In the genomic region with DNA sequence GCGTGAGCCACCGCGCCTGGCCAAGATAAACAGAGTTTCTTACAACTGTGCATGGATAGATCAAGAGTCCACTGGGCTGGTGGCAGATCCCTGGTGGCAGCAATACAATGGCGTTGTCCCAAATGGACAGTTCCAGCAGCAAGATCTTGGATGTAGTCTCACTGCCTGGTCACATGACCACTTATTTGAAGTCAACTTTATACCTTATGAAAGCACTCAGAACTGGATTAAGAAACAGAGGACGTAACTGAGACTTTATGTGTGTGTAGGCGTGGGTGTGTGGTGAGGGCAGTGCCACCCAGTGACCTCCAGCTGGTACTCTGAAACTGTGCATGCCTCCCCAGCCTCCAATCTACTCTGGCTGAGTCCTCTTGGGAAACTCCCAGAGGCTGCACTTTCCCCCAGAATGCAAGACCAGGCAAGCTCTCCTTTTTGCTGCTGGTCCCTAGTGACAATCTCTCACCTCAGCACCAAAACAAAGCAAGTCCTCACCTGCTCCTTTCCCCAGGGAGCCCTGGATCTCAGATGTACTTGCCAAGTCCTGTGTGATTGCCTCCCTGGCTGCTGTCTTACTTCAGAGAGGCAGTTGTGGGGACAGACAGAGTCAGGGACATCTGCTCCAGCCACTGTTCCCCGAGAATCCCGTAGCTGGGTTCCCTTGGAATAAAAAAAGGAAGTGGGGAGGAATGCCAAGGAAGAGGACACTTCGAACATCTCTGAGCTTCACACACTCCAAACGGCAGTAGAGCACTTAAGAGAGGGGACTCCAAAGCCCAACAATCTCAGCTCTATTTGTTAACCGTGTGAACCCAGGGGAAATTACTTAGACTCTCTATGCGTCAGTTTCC, we compare ENCODE assay signal across 13 cellular contexts. TPM values are rescaled to one million over a fixed set of nuclear protein-coding genes. Genes with fewer than 3 reads are reported as not detected.
DNase-seq lines count a peak whose midpoint lies in the region; ATAC-seq and TF ChIP-seq lines count a peak whose summit lies in the region.
"Had no signal": no experiment of that assay in that cellular context is flagged by ENCODE, and none has a peak within 500 bp of the region (broad histone marks: within the 10 kb centered on the region; RNA-seq: fewer than 3 reads in every experiment).

No MANE protein-coding gene starts in this region.

- TF ChIP-seq EP300 in ovary (IDR thresholded peaks at IDR 0.05) = no peak

- intact Hi-C loops in ovary (cut with DNase I) = no loop called here

- H3K36me3 Mint-ChIP-seq in activated T-helper 17 cell treated with anti-CD3 and anti-CD28 coated beads, Interleukin-2, amount 50 U/mL, for 72 hours (ENCODE audit: low read depth) = no peaks in the 10 kb centered on the region
- no peaks in the 10 kb centered on the region for H3K36me3 Mint-ChIP-seq in effector memory CD8-positive, alpha-beta T cell (ENCODE audit: insufficient read depth)

- H3K27me3 Mint-ChIP-seq in activated T-helper 17 cell treated with anti-CD3 and anti-CD28 coated beads, Interleukin-2, amount 50 U/mL, for 72 hours = peaks cover 6% of the 10 kb centered on the region
- H3K27me3 Mint-ChIP-seq in effector memory CD8-positive, alpha-beta T cell = peaks cover 48 to 84% of the 10 kb centered on the region in 2 donors

- H3K27me3 ChIP-seq in ovary = no peaks in the 10 kb centered on the region

- H3K4me1 Mint-ChIP-seq in activated T-helper 17 cell treated with anti-CD3 and anti-CD28 coated beads, Interleukin-2, amount 50 U/mL, for 72 hours = peaks cover 13% of the 10 kb centered on the region
- H3K4me1 Mint-ChIP-seq in effector memory CD8-positive, alpha-beta T cell (ENCODE audit: low read depth in 2 of 2) = peaks cover 7 to 8% of the 10 kb centered on the region in 2 donors

- peak; percentile 58 for ATAC-seq in activated T-helper 17 cell treated with anti-CD3 and anti-CD28 coated beads, Interleukin-2, amount 50 U/mL, for 72 hours (replicated peaks)
- ATAC-seq in omental fat pad (ENCODE audit: low FRiP score) (peak; percentile 56), GM21737 (IDR thresholded peaks at IDR 0.05; ENCODE audit: unreplicated experiment) (no peak), HG02885 (IDR thresholded peaks at IDR 0.05; ENCODE audit: poor library complexity, unreplicated experiment) (no peak)
- no peak for ATAC-seq in effector memory CD8-positive, alpha-beta T cell (replicated peaks)
- ATAC-seq: activated CD8-positive, alpha-beta T cell treated with anti-CD3 and anti-CD28 coated beads for 36 hours had no signal

- in situ Hi-C loops in GM13976 (cut with MboI; ENCODE audit: low sequenced_read_pairs, unreplicated experiment) = no loop called here

- no peaks in the 10 kb centered on the region for H3K9me3 ChIP-seq in ovary

- TF ChIP-seq CTCF in GM13976 (IDR thresholded peaks at IDR 0.05; ENCODE audit: borderline replicate concordance, control extremely low read depth, extremely low read depth, insufficient read depth, missing control alignments) (no peak), omental fat pad (IDR thresholded peaks at IDR 0.05) (no peak), ovary (IDR thresholded peaks at IDR 0.05) (no peak)

- no peak overlapping the region for H3K4me3 ChIP-seq in ovary

- TF ChIP-seq POLR2A in ovary (IDR thresholded peaks at IDR 0.05) = no peak

- DNase-seq in GM13976 (ENCODE audit: low spot score) = peak; percentile 27
- DNase-seq in NCI-H146 treated with DMSO at 0.1 percent for 48 hours (lab: John Stamatoyannopoulos, UW; ENCODE audit: unreplicated experiment) = peak; percentile 13
- no peak for DNase-seq in omental fat pad (ENCODE audit: low spot score)
- DNase-seq in ovary = no peak
- no peak for DNase-seq in effector memory CD8-positive, alpha-beta T cell
- DNase-seq: activated CD8-positive, alpha-beta T cell treated with anti-CD3 and anti-CD28 coated beads for 36 hours; amniotic stem cell; effector CD8-positive, alpha-beta T cell had no signal

- H3K4me1 ChIP-seq in ovary (ENCODE audit: insufficient read depth) = no peaks in the 10 kb centered on the region

- H3K27ac Mint-ChIP-seq in activated T-helper 17 cell treated with anti-CD3 and anti-CD28 coated beads, Interleukin-2, amount 50 U/mL, for 72 hours = no peak overlapping the region
- no peak overlapping the region for H3K27ac Mint-ChIP-seq in effector memory CD8-positive, alpha-beta T cell
- H3K27ac Mint-ChIP-seq: activated CD8-positive, alpha-beta T cell treated with anti-CD3 and anti-CD28 coated beads for 36 hours; stimulated activated naive CD8-positive, alpha-beta T cell treated with anti-CD3 and anti-CD28 coated beads, Interleukin-15, Interleukin-2, amounts not matched to agents 100 ng/mL and 50 ng/mL, for 24 hours had no signal

- H3K27ac ChIP-seq in ovary = no peak overlapping the region

- no peaks in the 10 kb centered on the region for H3K36me3 ChIP-seq in ovary

- WGBS in ovary, 3 donors = 71 to 74% (median 74%) methylated on average over 12 of the region's 12 CpGs

- no peak overlapping the region for H3K4me3 Mint-ChIP-seq in activated T-helper 17 cell treated with anti-CD3 and anti-CD28 coated beads, Interleukin-2, amount 50 U/mL, for 72 hours
- H3K4me3 Mint-ChIP-seq in effector memory CD8-positive, alpha-beta T cell = no peak overlapping the region
- H3K4me3 Mint-ChIP-seq: activated CD8-positive, alpha-beta T cell treated with anti-CD3 and anti-CD28 coated beads for 36 hours; stimulated activated naive CD8-positive, alpha-beta T cell treated with anti-CD3 and anti-CD28 coated beads, Interleukin-15, Interleukin-2, amounts not matched to agents 100 ng/mL and 50 ng/mL, for 24 hours had no signal

- no peaks in the 10 kb centered on the region for H3K9me3 Mint-ChIP-seq in activated T-helper 17 cell treated with anti-CD3 and anti-CD28 coated beads, Interleukin-2, amount 50 U/mL, for 72 hours
- H3K9me3 Mint-ChIP-seq in effector memory CD8-positive, alpha-beta T cell = no peaks in the 10 kb centered on the region
- H3K9me3 Mint-ChIP-seq: activated CD8-positive, alpha-beta T cell treated with anti-CD3 and anti-CD28 coated beads for 36 hours; stimulated activated naive CD8-positive, alpha-beta T cell treated with anti-CD3 and anti-CD28 coated beads, Interleukin-15, Interleukin-2, amounts not matched to agents 100 ng/mL and 50 ng/mL, for 24 hours had no signal

RNA-seq across cellular contexts. Expression of a gene that starts 11.7 kb away (rescaled TPM):
- under 1 TPM in 1 of 2 donors, not detected in 1; 0.29 TPM for total RNA-seq in activated T-helper 17 cell treated with anti-CD3 and anti-CD28 coated beads, Interleukin-2, amount 50 U/mL, for 72 hours
- 10 to 100 TPM in 2 of 4 donors, 1 to 10 TPM in 2; 4.2 to 12.1 (median 9.7) TPM for total RNA-seq in omental fat pad
- total RNA-seq in ovary = 10 to 100 TPM in 1 of 7 donors, 1 to 10 TPM in 6; 1.9 to 61.6 (median 4.9) TPM
- polyA plus RNA-seq in ovary = 1 to 10 TPM; 1.4 to 5.0 TPM
- total RNA-seq: activated CD8-positive, alpha-beta T cell treated with anti-CD3 and anti-CD28 coated beads for 36 hours had no signal

RNA-seq across cellular contexts. Expression of a gene that starts 46.2 kb away (rescaled TPM):
- total RNA-seq in activated T-helper 17 cell treated with anti-CD3 and anti-CD28 coated beads, Interleukin-2, amount 50 U/mL, for 72 hours = 1 to 10 TPM; 1.4 to 2.5 TPM
- total RNA-seq in omental fat pad = 1 to 10 TPM in 3 of 4 donors, under 1 TPM in 1; 0.46 to 4.6 (median 1.9) TPM
- total RNA-seq in ovary = 10 to 100 TPM in 1 of 7 donors, 1 to 10 TPM in 4, under 1 TPM in 2; 0.73 to 10.5 (median 3.7) TPM
- 1 to 10 TPM; 3.6 to 6.1 TPM for polyA plus RNA-seq in ovary
- total RNA-seq: activated CD8-positive, alpha-beta T cell treated with anti-CD3 and anti-CD28 coated beads for 36 hours; myocyte had no signal

RNA-seq across cellular contexts. Expression of a gene that starts 57.5 kb away (rescaled TPM):
- not detected for total RNA-seq in activated T-helper 17 cell treated with anti-CD3 and anti-CD28 coated beads, Interleukin-2, amount 50 U/mL, for 72 hours
- total RNA-seq in omental fat pad = 10 to 100 TPM in 1 of 4 donors, 1 to 10 TPM in 3; 2.3 to 20.0 (median 3.5) TPM
- total RNA-seq in ovary = 10 to 100 TPM in 1 of 7 donors, 1 to 10 TPM in 6; 2.3 to 12.2 (median 2.8) TPM
- 1 to 10 TPM; 1.5 to 7.0 TPM for polyA plus RNA-seq in ovary
- total RNA-seq: activated CD8-positive, alpha-beta T cell treated with anti-CD3 and anti-CD28 coated beads for 36 hours; myocyte had no signal

RNA-seq across cellular contexts. Expression of a gene that starts 59.9 kb away (rescaled TPM):
- not detected for total RNA-seq in activated T-helper 17 cell treated with anti-CD3 and anti-CD28 coated beads, Interleukin-2, amount 50 U/mL, for 72 hours
- total RNA-seq in omental fat pad = 10 to 100 TPM; 18.9 to 46.2 (median 35.2) TPM
- total RNA-seq in ovary = 10 to 100 TPM in 2 of 7 donors, 1 to 10 TPM in 5; 3.9 to 35.7 (median 8.0) TPM
- polyA plus RNA-seq in ovary = 10 to 100 TPM; 14.6 to 18.2 TPM

Comparison
In these comparisons a context has a peak if more than half of its experiments do, and no peak if none do; other contexts are left out.
1. DNase-seq: peak in GM13976 (single experiment) and NCI-H146 treated with DMSO at 0.1 percent for 48 hours (single experiment); none in omental fat pad (single experiment), ovary (0 of 5) and effector memory CD8-positive, alpha-beta T cell (0 of 3).
2. ATAC-seq: peak in activated T-helper 17 cell treated with anti-CD3 and anti-CD28 coated beads, Interleukin-2, amount 50 U/mL, for 72 hours (single experiment) and omental fat pad (single experiment); none in GM21737 (single experiment), effector memory CD8-positive, alpha-beta T cell (single experiment) and HG02885 (single experiment).